In the genomic region with DNA sequence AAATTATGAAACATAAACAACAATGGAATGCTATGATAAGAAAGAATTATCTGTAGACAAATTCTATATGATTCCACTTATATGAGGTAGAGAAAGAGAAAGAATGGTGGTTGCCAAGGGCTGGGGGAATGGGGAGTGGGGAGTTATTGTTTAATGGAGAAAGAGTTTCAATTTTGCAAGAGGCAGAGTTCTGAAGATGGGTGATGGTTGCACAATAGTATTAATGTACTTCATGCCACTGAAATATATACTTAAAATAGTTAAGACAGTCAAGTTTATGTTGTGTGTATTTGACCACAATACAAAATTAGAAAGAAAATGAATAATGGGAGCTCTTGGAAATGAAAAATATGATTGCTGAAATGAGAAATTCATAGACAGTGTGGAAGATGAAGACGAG, we compare ENCODE assay signal across 3 cellular contexts.
A peak's percentile ranks its signal among the peaks of the same experiment; 100 is the strongest.
TF ChIP-seq lines count a peak whose summit lies in the region.

No MANE protein-coding gene starts in this region.

TF ChIP-seq in IMR-90, 13 proteins besides CTCF, POLR2A, EP300 and RAD21:
- TF ChIP-seq CEBPB (IDR thresholded peaks at IDR 0.05; ENCODE audit: low read depth, low read length), result peak; percentile 76
- no peak for TF ChIP-seq CHD1 (IDR thresholded peaks at IDR 0.05; ENCODE audit: low read depth, low read length)

TF ChIP-seq in K562, 482 proteins besides CTCF, POLR2A, EP300 and RAD21:
- TF ChIP-seq SAFB (IDR thresholded peaks at IDR 0.05; ENCODE audit: borderline replicate concordance, low read depth, low read length) (no peak), HCFC1 (IDR thresholded peaks at IDR 0.05; ENCODE audit: low read depth, low read length) (no peak), MYC (IDR thresholded peaks at IDR 0.05; ENCODE audit: low read depth, low read length) (no peak), MYC (CRISPR knock-in tag; IDR thresholded peaks at IDR 0.05; ENCODE audit: borderline replicate concordance, low read depth) (no peak), CEBPB (tag; IDR thresholded peaks at IDR 0.05) (0 out of 2 replicates have a peak, but pooled peaks have one; percentile 36), SMAD4 (CRISPR knock-in tag; conservative IDR thresholded peaks at IDR 0.05) (no peak), POLR2G (IDR thresholded peaks at IDR 0.05; ENCODE audit: low read depth, low read length) (no peak), CEBPG (CRISPR knock-in tag; IDR thresholded peaks at IDR 0.05) (no peak), CEBPG (tag; conservative IDR thresholded peaks at IDR 0.05 in 1 of 2, IDR thresholded peaks at IDR 0.05 in 1 of 2) (peak in 1 of 2 experiments; percentile 21; a peak in 1 of 4 replicates), ZEB2 (IDR thresholded peaks at IDR 0.05) (no peak), MTA2 (IDR thresholded peaks at IDR 0.05; ENCODE audit: low read depth) (no peak)

TF ChIP-seq in SK-N-SH treated with all-trans-retinoic acid at 6 μM for 48 hours, 23 proteins besides CTCF, POLR2A, EP300 and RAD21 (continued from another document):
- TF ChIP-seq ZNF565 (CRISPR knock-in tag; conservative IDR thresholded peaks at IDR 0.05; ENCODE audit: low read depth) (no peak), CSDC2 (CRISPR knock-in tag; IDR thresholded peaks at IDR 0.05) (no peak), PPARA (CRISPR knock-in tag; IDR thresholded peaks at IDR 0.05; ENCODE audit: borderline replicate concordance) (no peak), ZNF70 (CRISPR knock-in tag; IDR thresholded peaks at IDR 0.05) (no peak), OSR1 (CRISPR knock-in tag; IDR thresholded peaks at IDR 0.05) (no peak), ZFP30 (CRISPR knock-in tag; IDR thresholded peaks at IDR 0.05) (no peak), ARNTL (CRISPR knock-in tag; IDR thresholded peaks at IDR 0.05; ENCODE audit: borderline replicate concordance, low read depth) (no peak), GLIS3 (CRISPR knock-in tag; IDR thresholded peaks at IDR 0.05) (no peak)
- TF ChIP-seq, protein P1, sequence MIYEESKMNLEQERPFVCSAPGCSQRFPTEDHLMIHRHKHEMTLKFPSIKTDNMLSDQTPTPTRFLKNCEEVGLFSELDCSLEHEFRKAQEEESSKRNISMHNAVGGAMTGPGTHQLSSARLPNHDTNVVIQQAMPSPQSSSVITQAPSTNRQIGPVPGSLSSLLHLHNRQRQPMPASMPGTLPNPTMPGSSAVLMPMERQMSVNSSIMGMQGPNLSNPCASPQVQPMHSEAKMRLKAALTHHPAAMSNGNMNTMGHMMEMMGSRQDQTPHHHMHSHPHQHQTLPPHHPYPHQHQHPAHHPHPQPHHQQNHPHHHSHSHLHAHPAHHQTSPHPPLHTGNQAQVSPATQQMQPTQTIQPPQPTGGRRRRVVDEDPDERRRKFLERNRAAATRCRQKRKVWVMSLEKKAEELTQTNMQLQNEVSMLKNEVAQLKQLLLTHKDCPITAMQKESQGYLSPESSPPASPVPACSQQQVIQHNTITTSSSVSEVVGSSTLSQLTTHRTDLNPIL (CRISPR knock-in tag; IDR thresholded peaks at IDR 0.05; ENCODE audit: low read depth), result no peak
